8 cellular contexts compared by ENCODE assay signal in genomic region chr7:79452495-79453265, GRCh38. TPM values are rescaled to one million over a fixed set of nuclear protein-coding genes. Genes with fewer than 3 reads are reported as not detected.
DNase-seq lines count a peak whose midpoint lies in the region; ATAC-seq, FAIRE-seq and TF ChIP-seq lines count a peak whose summit lies in the region.

No MANE protein-coding gene starts in this region.

- no peaks in the 10 kb centered on the region for H3K36me3 ChIP-seq in HUES48 (ENCODE audit: control insufficient read depth, insufficient read depth, low read length)
- H3K36me3 ChIP-seq in stomach: no peaks in the 10 kb centered on the region

- H3K4me2 ChIP-seq in A549: peak overlapping the region; percentile 93

- ATAC-seq in A549 (peak; percentile 57 to 72), left colon (no peak)

- TF ChIP-seq POLR2A in A549 (IDR thresholded peaks at IDR 0.05; ENCODE audit: low read length) (no peak), stomach (IDR thresholded peaks at IDR 0.05) (no peak)

- H3K9me3 ChIP-seq in A549 (no peaks in the 10 kb centered on the region), HUES48 (ENCODE audit: control insufficient read depth, insufficient read depth, low read length) (no peaks in the 10 kb centered on the region), stomach (no peaks in the 10 kb centered on the region)

- peak overlapping the region; percentile 85 for H3K4me3 ChIP-seq in A549
- peak overlapping the region; percentile 77 for H3K4me3 ChIP-seq in HUES48 (ENCODE audit: low read depth, low read length)
- H3K4me3 ChIP-seq in stomach: peak overlapping the region; percentile 62 to 69 (median 66)

- POLR2A ChIA-PET in A549 (lab: Yijun Ruan, JAX): interaction anchor here (0.6 kb wide), 1 partner anchor 596 kb away, joined by 3 read pairs; no protein-coding TSS in a partner anchor

- FAIRE-seq in A549 (lab: Jason Lieb, UNC): no peak

- WGBS in A549 (ENCODE audit: missing lambda C conversion rate): 7% methylated on average over 18 of the region's 37 CpGs
- WGBS in stomach, 5 donors: 1 to 3% (median 1%) methylated on average over 27 to 37 of the region's 37 CpGs

- TF ChIP-seq CTCF in A549 (IDR thresholded peaks at IDR 0.05) (no peak), stomach (IDR thresholded peaks at IDR 0.05) (no peak)

- H3K4me1 ChIP-seq in A549 (0 out of 3 replicates have a peak, but pooled peaks cover 3% of the 10 kb centered on the region), HUES48 (ENCODE audit: control insufficient read depth, insufficient read depth, low read length) (0 out of 2 replicates have a peak, but pooled peaks cover 3% of the 10 kb centered on the region), stomach (peaks cover 4 to 52% (median 37%) of the 10 kb centered on the region in 4 donors)

- CTCF ChIA-PET in A549 (lab: Yijun Ruan, JAX): interaction anchor here (0.5 kb wide), 1 partner anchor 186 kb away, joined by 3 read pairs; no protein-coding TSS in a partner anchor

- no peak overlapping the region; the same call in none of the 2 replicates for H3K9ac ChIP-seq in HUES48 (ENCODE audit: low read depth, low read length)

- peak overlapping the region; percentile 87 to 92 for H3K27ac ChIP-seq in A549
- no peak overlapping the region for H3K27ac ChIP-seq in HUES48 (ENCODE audit: low read depth, low read length)
- H3K27ac ChIP-seq in cingulate gyrus (ENCODE audit: low read depth, low read length): peak overlapping the region; percentile 98
- peak overlapping the region; percentile 65 to 95 (median 91) for H3K27ac ChIP-seq in stomach

- TF ChIP-seq EP300 in A549 (IDR thresholded peaks at IDR 0.05) (no peak), stomach (IDR thresholded peaks at IDR 0.05) (no peak)

- DNase-seq in A549 (ENCODE audit: low read depth in 1 of 2, low spot score in 1 of 2): peak; percentile 11 to 15
- peak; percentile 7 to 26 for DNase-seq in left colon
- no peak for DNase-seq in stomach
- DNase-seq in NCI-H1436 treated with DMSO at 0.1 percent for 48 hours (lab: John Stamatoyannopoulos, UW): no peak
- no peak for DNase-seq in DMS79 (lab: John Stamatoyannopoulos, UW)
- no peak for DNase-seq in SIG-M5 (lab: John Stamatoyannopoulos, UW)

- H3K27me3 ChIP-seq in HUES48 (ENCODE audit: control insufficient read depth, insufficient read depth, low read length) (peaks cover 78% of the 10 kb centered on the region), stomach (peaks cover 0 to 33% (median 12%) of the 10 kb centered on the region in 3 donors)

- intact Hi-C loops in left colon (cut with DNase I, micrococcal nuclease) (no loop called here), stomach (cut with DNase I; ENCODE audit: low total_unique reads) (no loop called here)

- no peak for TF ChIP-seq RAD21 in A549 (conservative IDR thresholded peaks at IDR 0.05 in 1 of 2, IDR thresholded peaks at IDR 0.05 in 1 of 2)

TF ChIP-seq in A549, 52 proteins besides CTCF, POLR2A, EP300 and RAD21:
- TF ChIP-seq JUN (IDR thresholded peaks at IDR 0.05) (peak in 1 of 2 experiments; percentile 27; a peak in 1 of 5 replicates), E2F6 (IDR thresholded peaks at IDR 0.05; ENCODE audit: borderline replicate concordance, low read depth) (0 out of 2 replicates have a peak, but pooled peaks have one; percentile 5), CBX8 (IDR thresholded peaks at IDR 0.05) (no peak)

RNA-seq across cellular contexts. Expression of gene MAGI2, which starts 0.8 kb away (rescaled TPM):
- 0.78 and 0.81 TPM in 2 replicates for polyA plus RNA-seq in A549 (2011; rRNA removed)
- polyA plus RNA-seq in A549 (2012; cell fraction: cytosol; rRNA removed): 0.15 and 0.22 TPM in 2 replicates
- polyA plus RNA-seq in A549 (2012; cell fraction: nucleus; rRNA removed): 0.10 and 0.20 TPM in 2 replicates
- polyA plus RNA-seq in A549 (2017; fragmentation: RNase III; extraction: RNeasy Plus Mini Kit Qiagen cat#74134 plus additional on column Dnase treatment): 0.35 to 0.53 TPM (median 0.48 TPM) in 3 replicates
- polyA minus RNA-seq in A549 (2011; rRNA and poly(A)+ RNA removed): 1.3 and 1.5 TPM in 2 replicates
- 1 to 10 TPM; 1.4 to 3.5 TPM for total RNA-seq in left colon
- total RNA-seq in stomach: 10 to 100 TPM in 3 of 5 donors, 1 to 10 TPM in 2; 4.5 to 53.9 (median 11.1) TPM
- 1 to 10 TPM in 2 of 3 donors, under 1 TPM in 1; 0.92 to 1.4 (median 1.4) TPM for polyA plus RNA-seq in stomach

Comparison
In these comparisons a context has a peak if more than half of its experiments do, and no peak if none do; other contexts are left out.
1. DNase-seq: peak in A549 (2 of 2) and left colon (2 of 2); none in stomach (single experiment), NCI-H1436 treated with DMSO at 0.1 percent for 48 hours (single experiment), DMS79 (single experiment) and SIG-M5 (single experiment).
2. Peak in every context shown above with its lines, with median percentiles within 50 percentile points of each other: H3K4me3 ChIP-seq.